Comparison of ENCODE assay signal across 13 cellular contexts in the genomic region with DNA sequence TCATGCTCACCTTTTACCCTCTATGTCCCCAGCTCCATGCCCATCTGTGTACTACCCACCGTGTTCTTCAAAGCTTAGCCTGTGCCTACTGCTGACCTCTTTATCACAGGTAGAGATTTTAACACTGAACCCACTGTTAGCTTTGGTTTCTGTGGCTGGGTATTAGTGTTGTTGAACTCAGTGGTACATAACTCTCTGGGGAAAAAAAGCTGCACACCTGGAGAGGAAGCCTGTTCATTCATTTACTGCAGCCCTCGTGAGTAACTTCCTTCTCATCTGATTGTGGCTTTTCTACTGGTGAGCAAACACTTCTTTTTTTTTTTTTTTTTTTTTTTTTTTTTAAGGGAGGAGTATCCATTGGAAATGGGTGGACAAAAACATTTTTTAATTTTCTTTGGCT.
DNase-seq lines count a peak whose midpoint lies in the region; ATAC-seq lines count a peak whose summit lies in the region.
"Had no signal": no experiment of that assay in that cellular context is flagged by ENCODE, and none has a peak within 500 bp of the region (broad histone marks: within the 10 kb centered on the region; RNA-seq: fewer than 3 reads in every experiment).

No MANE protein-coding gene starts in this region.

- H2AK5ac ChIP-seq in mesendoderm (ENCODE audit: low read length) = no peak overlapping the region

- no peaks in the 10 kb centered on the region for H3K79me2 ChIP-seq in mesendoderm (ENCODE audit: control insufficient read depth, insufficient read depth, low read length)

- no peaks in the 10 kb centered on the region for H3K79me1 ChIP-seq in mesendoderm (ENCODE audit: low read length)

- no peaks in the 10 kb centered on the region for H3K27me3 ChIP-seq in BLaER1
- no peaks in the 10 kb centered on the region for H3K27me3 ChIP-seq in mesendoderm (ENCODE audit: insufficient read depth, low read length, poor library complexity)

- H2BK5ac ChIP-seq in mesendoderm (ENCODE audit: low read length) = no peak overlapping the region

- H4K5ac ChIP-seq in mesendoderm (ENCODE audit: low read length) = no peak overlapping the region

- no peak overlapping the region for H2BK120ac ChIP-seq in mesendoderm (ENCODE audit: low read depth, low read length)

- H3K4me3 ChIP-seq in BLaER1 (no peak overlapping the region), mesendoderm (ENCODE audit: low read length) (no peak overlapping the region)
- no peak overlapping the region for H3K4me3 ChIP-seq in Jurkat, Clone E6-1 (ENCODE audit: low read length)

- ATAC-seq in GM18873 (IDR thresholded peaks at IDR 0.05; ENCODE audit: low FRiP score, unreplicated experiment) (peak; percentile 98), HG02763 (IDR thresholded peaks at IDR 0.05; ENCODE audit: unreplicated experiment) (peak; percentile 96)

- peak overlapping the region; percentile 74 for H3K4me2 ChIP-seq in BLaER1
- H3K4me2 ChIP-seq in mesendoderm (ENCODE audit: low read length) = no peak overlapping the region

- H3K9me3 ChIP-seq in BLaER1 = no peaks in the 10 kb centered on the region

- H3K9ac ChIP-seq in BLaER1 (no peak overlapping the region), mesendoderm (ENCODE audit: low read length) (no peak overlapping the region)

- WGBS in mesendoderm (ENCODE audit: extremely low coverage, insufficient coverage, low lambda C conversion rate) = no CpG with 5 or more reads among the region's 2 CpGs

- H3K4me1 ChIP-seq in BLaER1 (peaks cover 42% of the 10 kb centered on the region), mesendoderm (ENCODE audit: control insufficient read depth, low read depth, low read length) (no peaks in the 10 kb centered on the region)

- H3K27ac ChIP-seq in BLaER1 = no peak overlapping the region
- H3K27ac ChIP-seq in mesendoderm (ENCODE audit: low read depth, low read length) = no peak overlapping the region
- H3K27ac ChIP-seq: VCaP had no signal

- H2BK15ac ChIP-seq in mesendoderm (replicated peaks; ENCODE audit: low read depth) = no peak overlapping the region

- H4K20me1 ChIP-seq in BLaER1 = no peaks in the 10 kb centered on the region

- no peak overlapping the region for H4K8ac ChIP-seq in mesendoderm (ENCODE audit: low read depth, low read length)

- no peak overlapping the region for H3K56ac ChIP-seq in mesendoderm (ENCODE audit: low read length)

- H3K18ac ChIP-seq in mesendoderm (ENCODE audit: low read length) = no peak overlapping the region

- DNase-seq in Jurkat, Clone E6-1 (ENCODE audit: low read depth, low spot score) = peak; percentile 91
- DNase-seq in COLO668 (lab: John Stamatoyannopoulos, UW; ENCODE audit: unreplicated experiment) = no peak
- DNase-seq in cerebellar cortex (ENCODE audit: low spot score) = no peak
- DNase-seq in mesendoderm = no peak
- no peak for DNase-seq in T1000 (lab: John Stamatoyannopoulos, UW)
- DNase-seq: activated T-cell treated with anti-CD3 and anti-CD28 coated beads, Interleukin-2, amount 50 U/mL, for 1 hour; GOT3; SHP77; stimulated activated CD4-positive, alpha-beta T cell treated with anti-CD3 and anti-CD28 coated beads, Interleukin-4, amount 100 ng/mL, for 1 hour had no signal

- no peak overlapping the region for H3K23ac ChIP-seq in mesendoderm (ENCODE audit: low read length)

- no peaks in the 10 kb centered on the region for H3K36me3 ChIP-seq in BLaER1
- no peaks in the 10 kb centered on the region for H3K36me3 ChIP-seq in mesendoderm (ENCODE audit: control insufficient read depth, insufficient read depth, low read length)

- no peak overlapping the region for H3K4ac ChIP-seq in mesendoderm (ENCODE audit: low read depth, low read length)
